In the genomic region with DNA sequence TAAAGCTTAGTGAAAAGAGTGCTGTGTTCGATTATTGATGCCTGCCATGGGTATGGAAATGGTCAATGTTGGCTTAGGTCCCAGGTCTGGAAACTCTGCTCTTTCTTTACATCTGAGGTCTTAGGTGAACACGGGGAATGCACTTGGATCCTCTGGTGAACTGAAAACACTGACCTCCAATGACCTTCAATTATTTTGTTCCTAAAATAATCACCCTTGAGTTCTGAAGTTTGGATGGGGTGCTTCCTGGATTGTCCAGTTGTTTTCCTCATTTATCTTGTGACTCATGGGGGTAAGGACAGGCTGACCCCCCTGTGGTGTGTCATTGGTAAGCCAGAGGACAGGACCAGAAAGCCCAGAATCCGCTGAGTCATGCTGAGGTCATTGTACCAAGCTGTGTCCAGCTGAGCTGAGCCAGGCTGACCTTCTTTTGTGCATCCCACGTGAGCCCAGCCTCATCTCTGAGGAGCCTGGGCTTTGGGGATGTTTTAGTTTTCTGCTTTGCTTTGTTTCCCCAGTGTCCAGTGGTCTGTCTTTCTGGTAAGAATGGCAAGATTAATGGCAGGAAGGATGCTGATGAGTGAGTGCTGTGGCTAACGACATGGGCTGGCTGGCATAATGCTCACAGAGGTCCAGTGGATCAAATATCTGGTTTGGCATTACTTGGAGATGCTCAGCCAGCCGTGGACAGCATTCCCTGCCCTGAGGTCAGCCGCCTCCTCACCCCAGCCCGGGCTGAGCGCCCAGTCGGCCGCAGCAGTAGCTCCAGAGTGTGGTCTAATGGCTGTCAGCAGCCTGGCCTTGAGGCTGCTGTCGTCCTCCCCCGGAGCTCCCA, we compare ENCODE assay signal across 1 cellular context.
TF ChIP-seq lines count a peak whose summit lies in the region.

No MANE protein-coding gene starts in this region.

TF ChIP-seq in K562, 482 proteins besides CTCF, POLR2A, EP300 and RAD21 (continued from another document and continues in another):
- no peak for TF ChIP-seq FOXM1 (IDR thresholded peaks at IDR 0.05; ENCODE audit: low read depth)
- TF ChIP-seq FOXM1 (CRISPR knock-in tag; IDR thresholded peaks at IDR 0.05; ENCODE audit: low read depth): no peak
- TF ChIP-seq CREBBP (IDR thresholded peaks at IDR 0.05; ENCODE audit: low read depth, low read length): no peak
- TF ChIP-seq, protein P1, sequence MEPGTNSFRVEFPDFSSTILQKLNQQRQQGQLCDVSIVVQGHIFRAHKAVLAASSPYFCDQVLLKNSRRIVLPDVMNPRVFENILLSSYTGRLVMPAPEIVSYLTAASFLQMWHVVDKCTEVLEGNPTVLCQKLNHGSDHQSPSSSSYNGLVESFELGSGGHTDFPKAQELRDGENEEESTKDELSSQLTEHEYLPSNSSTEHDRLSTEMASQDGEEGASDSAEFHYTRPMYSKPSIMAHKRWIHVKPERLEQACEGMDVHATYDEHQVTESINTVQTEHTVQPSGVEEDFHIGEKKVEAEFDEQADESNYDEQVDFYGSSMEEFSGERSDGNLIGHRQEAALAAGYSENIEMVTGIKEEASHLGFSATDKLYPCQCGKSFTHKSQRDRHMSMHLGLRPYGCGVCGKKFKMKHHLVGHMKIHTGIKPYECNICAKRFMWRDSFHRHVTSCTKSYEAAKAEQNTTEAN (CRISPR knock-in tag; IDR thresholded peaks at IDR 0.05): no peak
- TF ChIP-seq ZNF124 (CRISPR knock-in tag; IDR thresholded peaks at IDR 0.05): no peak
- no peak for TF ChIP-seq HNRNPLL (IDR thresholded peaks at IDR 0.05; ENCODE audit: low read depth, low read length, poor library complexity, severe bottlenecking)
- TF ChIP-seq SETDB1 (IDR thresholded peaks at IDR 0.05; ENCODE audit: low read length): no peak
- TF ChIP-seq KDM4B (IDR thresholded peaks at IDR 0.05; ENCODE audit: borderline replicate concordance in 2 of 2, low read depth in 1 of 2): no peak
- no peak for TF ChIP-seq TCF7L2 (IDR thresholded peaks at IDR 0.05; ENCODE audit: low read depth, low read length)
- TF ChIP-seq IRF2 (CRISPR knock-in tag; IDR thresholded peaks at IDR 0.05): no peak
- TF ChIP-seq XRCC5 (IDR thresholded peaks at IDR 0.05; ENCODE audit: low read depth, low read length): no peak
- TF ChIP-seq HNRNPH1 (optimal IDR thresholded peaks at IDR 0.05; ENCODE audit: low read depth, low read length): no peak
- TF ChIP-seq, protein P2, sequence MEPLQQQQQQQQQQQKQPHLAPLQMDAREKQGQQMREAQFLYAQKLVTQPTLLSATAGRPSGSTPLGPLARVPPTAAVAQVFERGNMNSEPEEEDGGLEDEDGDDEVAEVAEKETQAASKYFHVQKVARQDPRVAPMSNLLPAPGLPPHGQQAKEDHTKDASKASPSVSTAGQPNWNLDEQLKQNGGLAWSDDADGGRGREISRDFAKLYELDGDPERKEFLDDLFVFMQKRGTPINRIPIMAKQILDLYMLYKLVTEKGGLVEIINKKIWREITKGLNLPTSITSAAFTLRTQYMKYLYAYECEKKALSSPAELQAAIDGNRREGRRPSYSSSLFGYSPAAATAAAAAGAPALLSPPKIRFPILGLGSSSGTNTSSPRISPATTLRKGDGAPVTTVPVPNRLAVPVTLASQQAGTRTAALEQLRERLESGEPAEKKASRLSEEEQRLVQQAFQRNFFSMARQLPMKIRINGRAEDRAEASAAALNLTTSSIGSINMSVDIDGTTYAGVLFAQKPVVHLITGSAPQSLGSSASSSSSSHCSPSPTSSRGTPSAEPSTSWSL (CRISPR knock-in tag; IDR thresholded peaks at IDR 0.05; ENCODE audit: borderline replicate concordance): no peak
- TF ChIP-seq HCFC1 (IDR thresholded peaks at IDR 0.05; ENCODE audit: low read depth, low read length): no peak
- TF ChIP-seq NR2C2 (CRISPR knock-in tag; IDR thresholded peaks at IDR 0.05): peak; percentile 54; the same call in 1 of the 2 replicates
- peak; percentile 92 for TF ChIP-seq NR2C2 (tag; IDR thresholded peaks at IDR 0.05)
- TF ChIP-seq ZNF696 (CRISPR knock-in tag; conservative IDR thresholded peaks at IDR 0.05): no peak
- peak; percentile 30; the same call in 1 of the 2 replicates for TF ChIP-seq ETV1 (tag; conservative IDR thresholded peaks at IDR 0.05; ENCODE audit: low read depth)
- no peak for TF ChIP-seq ELF4 (CRISPR knock-in tag; IDR thresholded peaks at IDR 0.05)
- TF ChIP-seq ZNF668 (CRISPR knock-in tag; IDR thresholded peaks at IDR 0.05): no peak
- no peak for TF ChIP-seq DMBX1 (CRISPR knock-in tag; IDR thresholded peaks at IDR 0.05; ENCODE audit: borderline replicate concordance)
- TF ChIP-seq BCL6 (CRISPR knock-in tag; IDR thresholded peaks at IDR 0.05): no peak
- TF ChIP-seq, protein P3, sequence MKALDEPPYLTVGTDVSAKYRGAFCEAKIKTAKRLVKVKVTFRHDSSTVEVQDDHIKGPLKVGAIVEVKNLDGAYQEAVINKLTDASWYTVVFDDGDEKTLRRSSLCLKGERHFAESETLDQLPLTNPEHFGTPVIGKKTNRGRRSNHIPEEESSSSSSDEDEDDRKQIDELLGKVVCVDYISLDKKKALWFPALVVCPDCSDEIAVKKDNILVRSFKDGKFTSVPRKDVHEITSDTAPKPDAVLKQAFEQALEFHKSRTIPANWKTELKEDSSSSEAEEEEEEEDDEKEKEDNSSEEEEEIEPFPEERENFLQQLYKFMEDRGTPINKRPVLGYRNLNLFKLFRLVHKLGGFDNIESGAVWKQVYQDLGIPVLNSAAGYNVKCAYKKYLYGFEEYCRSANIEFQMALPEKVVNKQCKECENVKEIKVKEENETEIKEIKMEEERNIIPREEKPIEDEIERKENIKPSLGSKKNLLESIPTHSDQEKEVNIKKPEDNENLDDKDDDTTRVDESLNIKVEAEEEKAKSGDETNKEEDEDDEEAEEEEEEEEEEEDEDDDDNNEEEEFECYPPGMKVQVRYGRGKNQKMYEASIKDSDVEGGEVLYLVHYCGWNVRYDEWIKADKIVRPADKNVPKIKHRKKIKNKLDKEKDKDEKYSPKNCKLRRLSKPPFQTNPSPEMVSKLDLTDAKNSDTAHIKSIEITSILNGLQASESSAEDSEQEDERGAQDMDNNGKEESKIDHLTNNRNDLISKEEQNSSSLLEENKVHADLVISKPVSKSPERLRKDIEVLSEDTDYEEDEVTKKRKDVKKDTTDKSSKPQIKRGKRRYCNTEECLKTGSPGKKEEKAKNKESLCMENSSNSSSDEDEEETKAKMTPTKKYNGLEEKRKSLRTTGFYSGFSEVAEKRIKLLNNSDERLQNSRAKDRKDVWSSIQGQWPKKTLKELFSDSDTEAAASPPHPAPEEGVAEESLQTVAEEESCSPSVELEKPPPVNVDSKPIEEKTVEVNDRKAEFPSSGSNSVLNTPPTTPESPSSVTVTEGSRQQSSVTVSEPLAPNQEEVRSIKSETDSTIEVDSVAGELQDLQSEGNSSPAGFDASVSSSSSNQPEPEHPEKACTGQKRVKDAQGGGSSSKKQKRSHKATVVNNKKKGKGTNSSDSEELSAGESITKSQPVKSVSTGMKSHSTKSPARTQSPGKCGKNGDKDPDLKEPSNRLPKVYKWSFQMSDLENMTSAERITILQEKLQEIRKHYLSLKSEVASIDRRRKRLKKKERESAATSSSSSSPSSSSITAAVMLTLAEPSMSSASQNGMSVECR (CRISPR knock-in tag; IDR thresholded peaks at IDR 0.05): no peak
- no peak for TF ChIP-seq SMAD2 (IDR thresholded peaks at IDR 0.05; ENCODE audit: low read depth, low read length)
- TF ChIP-seq TARDBP (IDR thresholded peaks at IDR 0.05): no peak
- TF ChIP-seq ZZZ3 (IDR thresholded peaks at IDR 0.05): no peak
- TF ChIP-seq BRF1 (IDR thresholded peaks at IDR 0.05; ENCODE audit: borderline replicate concordance, extremely low read depth, insufficient read length): no peak
- no peak for TF ChIP-seq ARID2 (IDR thresholded peaks at IDR 0.05)
- TF ChIP-seq ZNF175 (CRISPR knock-in tag; IDR thresholded peaks at IDR 0.05; ENCODE audit: low read depth): peak; percentile 68; the same call in 1 of the 2 replicates
- TF ChIP-seq ERF (CRISPR knock-in tag; IDR thresholded peaks at IDR 0.05): no peak
- no peak for TF ChIP-seq ZNF707 (CRISPR knock-in tag; conservative IDR thresholded peaks at IDR 0.05)
- TF ChIP-seq SMARCC2 (IDR thresholded peaks at IDR 0.05; ENCODE audit: low read depth): peak; percentile 79
- TF ChIP-seq THRAP3 (IDR thresholded peaks at IDR 0.05; ENCODE audit: borderline replicate concordance): no peak
- no peak for TF ChIP-seq ZFP30 (CRISPR knock-in tag; IDR thresholded peaks at IDR 0.05; ENCODE audit: borderline replicate concordance)
- no peak for TF ChIP-seq KDM5B (IDR thresholded peaks at IDR 0.05; ENCODE audit: insufficient replicate concordance, low read depth, low read length)
- TF ChIP-seq SIRT6 (IDR thresholded peaks at IDR 0.05; ENCODE audit: low read depth, low read length): no peak
- peak; percentile 52 for TF ChIP-seq DACH1 (IDR thresholded peaks at IDR 0.05; ENCODE audit: partially characterized antibody)
- TF ChIP-seq PHF21A (IDR thresholded peaks at IDR 0.05; ENCODE audit: borderline replicate concordance, low read depth): no peak
- TF ChIP-seq, protein P4, sequence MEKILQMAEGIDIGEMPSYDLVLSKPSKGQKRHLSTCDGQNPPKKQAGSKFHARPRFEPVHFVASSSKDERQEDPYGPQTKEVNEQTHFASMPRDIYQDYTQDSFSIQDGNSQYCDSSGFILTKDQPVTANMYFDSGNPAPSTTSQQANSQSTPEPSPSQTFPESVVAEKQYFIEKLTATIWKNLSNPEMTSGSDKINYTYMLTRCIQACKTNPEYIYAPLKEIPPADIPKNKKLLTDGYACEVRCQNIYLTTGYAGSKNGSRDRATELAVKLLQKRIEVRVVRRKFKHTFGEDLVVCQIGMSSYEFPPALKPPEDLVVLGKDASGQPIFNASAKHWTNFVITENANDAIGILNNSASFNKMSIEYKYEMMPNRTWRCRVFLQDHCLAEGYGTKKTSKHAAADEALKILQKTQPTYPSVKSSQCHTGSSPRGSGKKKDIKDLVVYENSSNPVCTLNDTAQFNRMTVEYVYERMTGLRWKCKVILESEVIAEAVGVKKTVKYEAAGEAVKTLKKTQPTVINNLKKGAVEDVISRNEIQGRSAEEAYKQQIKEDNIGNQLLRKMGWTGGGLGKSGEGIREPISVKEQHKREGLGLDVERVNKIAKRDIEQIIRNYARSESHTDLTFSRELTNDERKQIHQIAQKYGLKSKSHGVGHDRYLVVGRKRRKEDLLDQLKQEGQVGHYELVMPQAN (IDR thresholded peaks at IDR 0.05; ENCODE audit: borderline replicate concordance): no peak
- TF ChIP-seq, protein P5, sequence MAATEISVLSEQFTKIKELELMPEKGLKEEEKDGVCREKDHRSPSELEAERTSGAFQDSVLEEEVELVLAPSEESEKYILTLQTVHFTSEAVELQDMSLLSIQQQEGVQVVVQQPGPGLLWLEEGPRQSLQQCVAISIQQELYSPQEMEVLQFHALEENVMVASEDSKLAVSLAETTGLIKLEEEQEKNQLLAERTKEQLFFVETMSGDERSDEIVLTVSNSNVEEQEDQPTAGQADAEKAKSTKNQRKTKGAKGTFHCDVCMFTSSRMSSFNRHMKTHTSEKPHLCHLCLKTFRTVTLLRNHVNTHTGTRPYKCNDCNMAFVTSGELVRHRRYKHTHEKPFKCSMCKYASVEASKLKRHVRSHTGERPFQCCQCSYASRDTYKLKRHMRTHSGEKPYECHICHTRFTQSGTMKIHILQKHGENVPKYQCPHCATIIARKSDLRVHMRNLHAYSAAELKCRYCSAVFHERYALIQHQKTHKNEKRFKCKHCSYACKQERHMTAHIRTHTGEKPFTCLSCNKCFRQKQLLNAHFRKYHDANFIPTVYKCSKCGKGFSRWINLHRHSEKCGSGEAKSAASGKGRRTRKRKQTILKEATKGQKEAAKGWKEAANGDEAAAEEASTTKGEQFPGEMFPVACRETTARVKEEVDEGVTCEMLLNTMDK (IDR thresholded peaks at IDR 0.05; ENCODE audit: borderline replicate concordance, insufficient read depth, low read depth, low read length, poor library complexity, severe bottlenecking): no peak
- TF ChIP-seq MYNN (IDR thresholded peaks at IDR 0.05): peak; percentile 79
- TF ChIP-seq MYNN (CRISPR knock-in tag; IDR thresholded peaks at IDR 0.05): no peak
- no peak for TF ChIP-seq EGR1 (conservative IDR thresholded peaks at IDR 0.05)
- peak; percentile 96 for TF ChIP-seq ESRRA (IDR thresholded peaks at IDR 0.05; ENCODE audit: borderline replicate concordance, low read depth)
- TF ChIP-seq ZNF184 (CRISPR knock-in tag; IDR thresholded peaks at IDR 0.05): no peak
- no peak for TF ChIP-seq HDAC8 (tag; IDR thresholded peaks at IDR 0.05)
- TF ChIP-seq MCM5 (IDR thresholded peaks at IDR 0.05; ENCODE audit: low read depth): no peak
- TF ChIP-seq KDM1A (IDR thresholded peaks at IDR 0.05): peak; percentile 45 to 52
- TF ChIP-seq NR4A1 (CRISPR knock-in tag; IDR thresholded peaks at IDR 0.05): no peak
- TF ChIP-seq NR4A1 (tag; IDR thresholded peaks at IDR 0.05): 0 out of 2 replicates have a peak, but pooled peaks have one; percentile 52
- no peak for TF ChIP-seq CBX2 (IDR thresholded peaks at IDR 0.05; ENCODE audit: insufficient read depth, low read length, poor library complexity, severe bottlenecking)
- TF ChIP-seq, protein P6, sequence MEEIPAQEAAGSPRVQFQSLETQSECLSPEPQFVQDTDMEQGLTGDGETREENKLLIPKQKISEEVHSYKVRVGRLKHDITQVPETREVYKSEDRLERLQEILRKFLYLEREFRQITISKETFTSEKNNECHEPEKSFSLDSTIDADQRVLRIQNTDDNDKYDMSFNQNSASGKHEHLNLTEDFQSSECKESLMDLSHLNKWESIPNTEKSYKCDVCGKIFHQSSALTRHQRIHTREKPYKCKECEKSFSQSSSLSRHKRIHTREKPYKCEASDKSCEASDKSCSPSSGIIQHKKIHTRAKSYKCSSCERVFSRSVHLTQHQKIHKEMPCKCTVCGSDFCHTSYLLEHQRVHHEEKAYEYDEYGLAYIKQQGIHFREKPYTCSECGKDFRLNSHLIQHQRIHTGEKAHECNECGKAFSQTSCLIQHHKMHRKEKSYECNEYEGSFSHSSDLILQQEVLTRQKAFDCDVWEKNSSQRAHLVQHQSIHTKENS (CRISPR knock-in tag; IDR thresholded peaks at IDR 0.05): no peak
- no peak for TF ChIP-seq NR3C1 (CRISPR knock-in tag; IDR thresholded peaks at IDR 0.05)
- no peak for TF ChIP-seq POU5F1 (IDR thresholded peaks at IDR 0.05; ENCODE audit: borderline replicate concordance, low read depth, low read length, partially characterized antibody)
- TF ChIP-seq, protein P7, sequence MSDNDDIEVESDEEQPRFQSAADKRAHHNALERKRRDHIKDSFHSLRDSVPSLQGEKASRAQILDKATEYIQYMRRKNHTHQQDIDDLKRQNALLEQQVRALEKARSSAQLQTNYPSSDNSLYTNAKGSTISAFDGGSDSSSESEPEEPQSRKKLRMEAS (CRISPR knock-in tag; IDR thresholded peaks at IDR 0.05): no peak
- TF ChIP-seq, protein P8, sequence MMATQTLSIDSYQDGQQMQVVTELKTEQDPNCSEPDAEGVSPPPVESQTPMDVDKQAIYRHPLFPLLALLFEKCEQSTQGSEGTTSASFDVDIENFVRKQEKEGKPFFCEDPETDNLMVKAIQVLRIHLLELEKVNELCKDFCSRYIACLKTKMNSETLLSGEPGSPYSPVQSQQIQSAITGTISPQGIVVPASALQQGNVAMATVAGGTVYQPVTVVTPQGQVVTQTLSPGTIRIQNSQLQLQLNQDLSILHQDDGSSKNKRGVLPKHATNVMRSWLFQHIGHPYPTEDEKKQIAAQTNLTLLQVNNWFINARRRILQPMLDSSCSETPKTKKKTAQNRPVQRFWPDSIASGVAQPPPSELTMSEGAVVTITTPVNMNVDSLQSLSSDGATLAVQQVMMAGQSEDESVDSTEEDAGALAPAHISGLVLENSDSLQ (IDR thresholded peaks at IDR 0.05): peak; percentile 91
- TF ChIP-seq, protein P9, sequence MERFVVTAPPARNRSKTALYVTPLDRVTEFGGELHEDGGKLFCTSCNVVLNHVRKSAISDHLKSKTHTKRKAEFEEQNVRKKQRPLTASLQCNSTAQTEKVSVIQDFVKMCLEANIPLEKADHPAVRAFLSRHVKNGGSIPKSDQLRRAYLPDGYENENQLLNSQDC (CRISPR knock-in tag; IDR thresholded peaks at IDR 0.05): no peak
